28 cellular contexts compared by ENCODE assay signal in genomic region chr10:124086097-124086710, GRCh38. TPM values are rescaled to one million over a fixed set of nuclear protein-coding genes. Genes with fewer than 3 reads are reported as not detected.
A peak's percentile ranks its signal among the peaks of the same experiment; 100 is the strongest.
DNase-seq lines count a peak whose midpoint lies in the region; ATAC-seq, FAIRE-seq and TF ChIP-seq lines count a peak whose summit lies in the region.
"Had no signal": no experiment of that assay in that cellular context is flagged by ENCODE, and none has a peak within 500 bp of the region (broad histone marks: within the 10 kb centered on the region; RNA-seq: fewer than 3 reads in every experiment).

No MANE protein-coding gene starts in this region.

- peak; percentile 47 for FAIRE-seq in bronchial epithelial cell (lab: Jason Lieb, UNC)
- FAIRE-seq: D721Med, GM12878 had no signal

- H3K4me3 ChIP-seq in HEK293 (ENCODE audit: low read depth, low read length) (no peak overlapping the region), bronchial epithelial cell (ENCODE audit: low read depth, low read length) (no peak overlapping the region)
- H3K4me3 ChIP-seq: colonic mucosa, GM12878, GM23338, SK-N-MC had no signal

- no peaks in the 10 kb centered on the region for H3K27me3 Mint-ChIP-seq in memory B cell
- H3K27me3 Mint-ChIP-seq in stimulated activated naive B cell treated with anti-CD40 and anti-IgM and Interleukin-4, amounts not matched to agents 10 μg/mL and 1 μg/mL and 100 μg/mL, for 72 hours, result no peaks in the 10 kb centered on the region

- H3K4me3 Mint-ChIP-seq in memory B cell, result no peak overlapping the region
- H3K4me3 Mint-ChIP-seq in stimulated activated naive B cell treated with anti-CD40 and anti-IgM and Interleukin-4, amounts not matched to agents 10 μg/mL and 1 μg/mL and 100 μg/mL, for 72 hours, result no peak overlapping the region
- H3K4me3 Mint-ChIP-seq: activated CD4-positive, alpha-beta memory T cell treated with anti-CD3 and anti-CD28 coated beads, Interleukin-2, amount 10 ng/mL, durations not matched to agents 7 days and 5 days; activated T-helper 17 cell treated with anti-CD3 and anti-CD28 coated beads, Interleukin-2, amount 50 U/mL, for 72 hours; CD4-positive, alpha-beta T cell; GM23338; naive thymus-derived CD8-positive, alpha-beta T cell; T-helper 17 cell had no signal

- H3K36me3 ChIP-seq in HEK293 (ENCODE audit: control insufficient read depth in 2 of 2, insufficient read depth in 1 of 2, low read length in 2 of 2) (peaks cover 0 to 3% of the 10 kb centered on the region in 2 experiments; a peak in 1 of 3 replicates), bronchial epithelial cell (ENCODE audit: control insufficient read depth, insufficient read depth, low read length) (no peaks in the 10 kb centered on the region)
- H3K36me3 ChIP-seq: colonic mucosa had no signal

- H3K4me1 Mint-ChIP-seq in memory B cell, result peaks cover 52% of the 10 kb centered on the region
- H3K4me1 Mint-ChIP-seq in stimulated activated naive B cell treated with anti-CD40 and anti-IgM and Interleukin-4, amounts not matched to agents 10 μg/mL and 1 μg/mL and 100 μg/mL, for 72 hours, result peaks cover 54 to 83% of the 10 kb centered on the region in 2 donors
- H3K4me1 Mint-ChIP-seq: activated T-helper 17 cell treated with anti-CD3 and anti-CD28 coated beads, Interleukin-2, amount 50 U/mL, for 72 hours; T-helper 17 cell had no signal

- ATAC-seq in memory B cell (ENCODE audit: low read depth) (no peak), GM18505 (IDR thresholded peaks at IDR 0.05; ENCODE audit: unreplicated experiment) (no peak)
- no peak for ATAC-seq in stimulated activated naive B cell treated with anti-CD40 and anti-IgM and Interleukin-4, amounts not matched to agents 10 μg/mL and 1 μg/mL and 100 μg/mL, for 72 hours (replicated peaks)
- ATAC-seq in activated naive CD4-positive, alpha-beta T cell treated with anti-CD3 and anti-CD28 coated beads, Interleukin-2, amount 50 U/mL, for 72 hours, result no peak
- ATAC-seq: activated T-helper 17 cell treated with anti-CD3 and anti-CD28 coated beads, Interleukin-2, amount 50 U/mL, for 72 hours; GM12878; GM23338; naive thymus-derived CD8-positive, alpha-beta T cell; T-helper 17 cell had no signal

- TF ChIP-seq CTCF in HEK293 (tag by site-specific recombination; IDR thresholded peaks at IDR 0.05) (no peak), bronchial epithelial cell (IDR thresholded peaks at IDR 0.05; ENCODE audit: insufficient read depth, low read length, severe bottlenecking) (no peak)

- POLR2A ChIA-PET in HEK293 (lab: Yijun Ruan, JAX), result interaction anchor here (0.7 to 1.3 kb wide), 2 partner anchors 15 to 16 kb away, joined by 3 read pairs; no protein-coding TSS in a partner anchor

- H3K27ac ChIP-seq in HEK293 (ENCODE audit: extremely low read depth, low read depth, low read length), result no peak overlapping the region
- H3K27ac ChIP-seq: colonic mucosa, SK-N-MC had no signal

- peaks cover 25% of the 10 kb centered on the region for H3K4me1 ChIP-seq in HEK293 (ENCODE audit: control insufficient read depth, insufficient read depth, low read length)

- DNase-seq in bronchial epithelial cell (ENCODE audit: low read depth), result no peak
- no peak for DNase-seq in memory B cell (ENCODE audit: low spot score in 2 of 2)
- DNase-seq in stimulated activated naive B cell treated with anti-CD40 and anti-IgM and Interleukin-4, amounts not matched to agents 10 μg/mL and 1 μg/mL and 100 μg/mL, for 72 hours, result no peak
- DNase-seq in C1 segment of cervical spinal cord (lab: John Stamatoyannopoulos, UW), result no peak
- DNase-seq in DMS79 (lab: John Stamatoyannopoulos, UW), result no peak
- no peak for DNase-seq in activated naive CD4-positive, alpha-beta T cell treated with anti-CD3 and anti-CD28 coated beads, Interleukin-2, amount 50 U/mL, for 72 hours (ENCODE audit: low spot score in 2 of 2)
- DNase-seq: activated CD4-positive, alpha-beta memory T cell treated with anti-CD3 and anti-CD28 coated beads, Interleukin-2, amount 10 ng/mL, durations not matched to agents 7 days and 5 days; activated CD4-positive, alpha-beta T cell treated with anti-CD3 and anti-CD28 coated beads for 1 hour; activated naive CD4-positive, alpha-beta T cell treated with anti-CD3 and anti-CD28 coated beads, Interleukin-2, amount 50 U/mL, for 16 hours; amygdala; CD4-positive, alpha-beta T cell; colonic mucosa; effector memory CD4-positive, alpha-beta T cell; EL; NCI-H1417; NCI-H2081; NCI-H345; NCI-H748 treated with DMSO at 0.1 percent for 48 hours; stimulated activated CD4-positive, alpha-beta T cell treated with anti-CD3 and anti-CD28 coated beads, Interleukin-2, amount 100 ng/mL, for 48 hours; T-helper 17 cell had no signal

- no peaks in the 10 kb centered on the region for H3K27me3 ChIP-seq in bronchial epithelial cell (ENCODE audit: control insufficient read depth, insufficient read depth, low read length)

- H3K9me3 ChIP-seq in HEK293 (ENCODE audit: control insufficient read depth, insufficient read depth, low read depth, low read length), result no peaks in the 10 kb centered on the region
- H3K9me3 ChIP-seq: colonic mucosa had no signal

- H3K36me3 Mint-ChIP-seq in memory B cell, result peaks cover 15% of the 10 kb centered on the region
- peaks cover 2 to 13% of the 10 kb centered on the region in 2 donors for H3K36me3 Mint-ChIP-seq in stimulated activated naive B cell treated with anti-CD40 and anti-IgM and Interleukin-4, amounts not matched to agents 10 μg/mL and 1 μg/mL and 100 μg/mL, for 72 hours
- no peaks in the 10 kb centered on the region for H3K36me3 Mint-ChIP-seq in activated naive CD4-positive, alpha-beta T cell treated with anti-CD3 and anti-CD28 coated beads, Interleukin-2, amount 50 U/mL, for 72 hours

- H3K9me3 Mint-ChIP-seq in memory B cell, result no peaks in the 10 kb centered on the region
- no peaks in the 10 kb centered on the region for H3K9me3 Mint-ChIP-seq in stimulated activated naive B cell treated with anti-CD40 and anti-IgM and Interleukin-4, amounts not matched to agents 10 μg/mL and 1 μg/mL and 100 μg/mL, for 72 hours
- no peaks in the 10 kb centered on the region for H3K9me3 Mint-ChIP-seq in activated naive CD4-positive, alpha-beta T cell treated with anti-CD3 and anti-CD28 coated beads, Interleukin-2, amount 50 U/mL, for 72 hours
- H3K9me3 Mint-ChIP-seq: activated CD4-positive, alpha-beta memory T cell treated with anti-CD3 and anti-CD28 coated beads, Interleukin-2, amount 10 ng/mL, durations not matched to agents 7 days and 5 days; activated T-helper 17 cell treated with anti-CD3 and anti-CD28 coated beads, Interleukin-2, amount 50 U/mL, for 72 hours; CD4-positive, alpha-beta T cell; naive thymus-derived CD8-positive, alpha-beta T cell had no signal

- CTCF ChIA-PET in HEK293 (lab: Yijun Ruan, JAX), result interaction anchor here (0.6 to 0.7 kb wide), 2 partner anchors 159 to 483 kb away, joined by 3 read pairs; no protein-coding TSS in a partner anchor

- peak overlapping the region; percentile 71 for H3K27ac Mint-ChIP-seq in memory B cell
- peak overlapping the region; percentile 7 for H3K27ac Mint-ChIP-seq in stimulated activated naive B cell treated with anti-CD40 and anti-IgM and Interleukin-4, amounts not matched to agents 10 μg/mL and 1 μg/mL and 100 μg/mL, for 72 hours
- H3K27ac Mint-ChIP-seq in activated naive CD4-positive, alpha-beta T cell treated with anti-CD3 and anti-CD28 coated beads, Interleukin-2, amount 50 U/mL, for 72 hours, result peak overlapping the region in 1 of 2 donors; percentile 50
- H3K27ac Mint-ChIP-seq: activated CD4-positive, alpha-beta memory T cell treated with anti-CD3 and anti-CD28 coated beads, Interleukin-2, amount 10 ng/mL, durations not matched to agents 7 days and 5 days; activated T-helper 17 cell treated with anti-CD3 and anti-CD28 coated beads, Interleukin-2, amount 50 U/mL, for 72 hours; CD4-positive, alpha-beta T cell; naive thymus-derived CD8-positive, alpha-beta T cell; T-helper 17 cell had no signal

- TF ChIP-seq POLR2A in GM18505 (IDR thresholded peaks at IDR 0.05; ENCODE audit: borderline replicate concordance, extremely low read depth, insufficient read depth, insufficient read length), result no peak

TF ChIP-seq in HEK293, 187 proteins besides CTCF, POLR2A, EP300 and RAD21 (continues in another document):
- TF ChIP-seq, protein P1, sequence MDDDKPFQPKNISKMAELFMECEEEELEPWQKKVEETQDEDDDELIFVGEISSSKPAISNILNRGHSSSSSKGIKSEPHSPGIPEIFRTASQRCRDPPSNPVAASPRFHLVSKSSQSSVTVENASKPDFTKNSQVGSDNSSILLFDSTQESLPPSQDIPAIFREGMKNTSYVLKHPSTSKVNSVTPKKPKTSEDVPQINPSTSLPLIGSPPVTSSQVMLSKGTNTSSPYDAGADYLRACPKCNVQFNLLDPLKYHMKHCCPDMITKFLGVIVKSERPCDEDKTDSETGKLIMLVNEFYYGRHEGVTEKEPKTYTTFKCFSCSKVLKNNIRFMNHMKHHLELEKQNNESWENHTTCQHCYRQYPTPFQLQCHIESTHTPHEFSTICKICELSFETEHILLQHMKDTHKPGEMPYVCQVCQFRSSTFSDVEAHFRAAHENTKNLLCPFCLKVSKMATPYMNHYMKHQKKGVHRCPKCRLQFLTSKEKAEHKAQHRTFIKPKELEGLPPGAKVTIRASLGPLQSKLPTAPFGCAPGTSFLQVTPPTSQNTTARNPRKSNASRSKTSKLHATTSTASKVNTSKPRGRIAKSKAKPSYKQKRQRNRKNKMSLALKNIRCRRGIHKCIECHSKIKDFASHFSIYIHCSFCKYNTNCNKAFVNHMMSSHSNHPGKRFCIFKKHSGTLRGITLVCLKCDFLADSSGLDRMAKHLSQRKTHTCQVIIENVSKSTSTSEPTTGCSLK (tag by site-specific recombination; IDR thresholded peaks at IDR 0.05), result no peak
- TF ChIP-seq ZNF558 (tag by site-specific recombination; IDR thresholded peaks at IDR 0.05) (no peak), ZNF621 (tag by site-specific recombination; IDR thresholded peaks at IDR 0.05) (no peak), ZIC2 (tag by site-specific recombination; IDR thresholded peaks at IDR 0.05) (no peak), ZNF596 (tag by site-specific recombination; IDR thresholded peaks at IDR 0.05) (no peak), ZNF2 (tag by site-specific recombination; IDR thresholded peaks at IDR 0.05) (no peak), ZNF513 (tag by site-specific recombination; IDR thresholded peaks at IDR 0.05) (peak; percentile 75)

RNA-seq across cellular contexts. Expression of gene CHST15, which starts 7.2 kb away (rescaled TPM):
- 11.1 and 12.8 TPM in 2 replicates for total RNA-seq in bronchial epithelial cell
- 1 to 10 TPM in 1 of 2 donors, under 1 TPM in 1; 0.80 to 7.8 TPM for total RNA-seq in activated naive CD4-positive, alpha-beta T cell treated with anti-CD3 and anti-CD28 coated beads, Interleukin-2, amount 50 U/mL, for 72 hours
